ENCODE assay signal across 8 cellular contexts in the genomic region with DNA sequence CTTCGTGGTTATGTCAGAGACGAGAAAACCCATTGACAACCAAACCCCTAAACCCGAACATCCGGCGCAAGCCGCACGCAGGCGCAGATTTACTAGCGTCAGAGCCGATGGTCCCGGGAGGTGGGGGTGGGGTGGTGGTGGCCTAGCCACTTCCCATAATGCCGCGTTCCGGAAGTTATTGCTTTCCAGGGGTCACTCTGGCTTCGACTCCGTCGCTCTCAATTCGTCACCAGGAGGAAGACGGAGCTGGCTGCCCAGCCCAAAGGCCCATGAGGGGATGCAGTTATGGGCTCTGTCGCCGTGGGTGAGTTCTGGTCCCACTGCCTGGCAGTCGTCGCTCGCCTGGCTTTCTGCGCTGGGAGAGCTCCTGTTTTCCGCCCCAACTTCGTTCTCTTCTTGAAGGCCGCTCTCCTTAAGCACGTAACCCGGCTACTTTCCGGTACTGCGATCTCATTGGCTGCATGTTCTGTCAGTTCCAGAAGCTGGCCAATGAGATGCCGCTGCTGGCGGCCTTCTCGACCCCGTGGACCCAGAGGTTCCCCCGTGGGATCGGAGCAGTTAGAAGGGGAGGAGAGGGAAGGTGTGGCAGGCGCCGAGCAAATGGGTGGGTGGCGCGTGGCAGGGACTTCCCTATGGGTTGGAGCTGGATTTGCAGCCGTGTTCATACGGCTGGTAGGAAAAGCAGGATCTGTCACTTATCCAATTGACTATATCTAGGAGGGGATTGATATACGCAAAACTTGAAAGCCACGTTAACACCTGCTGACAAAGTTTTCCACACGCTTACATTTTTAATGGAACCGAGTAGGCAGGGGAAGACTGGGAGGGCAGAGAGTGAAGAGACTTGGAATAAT. TPM values are rescaled to one million over a fixed set of nuclear protein-coding genes. Genes with fewer than 3 reads are reported as not detected.
DNase-seq lines count a peak whose midpoint lies in the region; ATAC-seq and TF ChIP-seq lines count a peak whose summit lies in the region.

A gene (plus strand): TSS at position 195 of the 854 bp plus-strand sequence. CDS start 3,246 bp downstream, outside the sequence.

- peak within 1 kb of the TSS; percentile 96 to 99 (median 98) for H3K27ac ChIP-seq in spleen

- H3K9me3 ChIP-seq in spleen: no peaks in the 10 kb centered on the region

- ATAC-seq in GM19023 (IDR thresholded peaks at IDR 0.05; ENCODE audit: unreplicated experiment) (peak; percentile 99), HG03280 (IDR thresholded peaks at IDR 0.05; ENCODE audit: unreplicated experiment) (peak; percentile 97)

- peaks cover 0 to 18% (median 12%) of the 10 kb centered on the region in 6 donors for H3K36me3 ChIP-seq in spleen

- DNase-seq in AG08396 (ENCODE audit: low spot score) (peak; percentile 98), NCI-H345 treated with DMSO at 0.1 percent for 48 hours (lab: John Stamatoyannopoulos, UW; ENCODE audit: unreplicated experiment) (peak; percentile 96), inferior parietal cortex (ENCODE audit: extremely low spot score) (peak; percentile 98), spleen (peak; percentile 96)
- peak; percentile 84 to 94 (median 90) for DNase-seq in activated CD4-positive, CD25-positive, alpha-beta regulatory T cell (lab: John Stamatoyannopoulos, UW)
- DNase-seq in central memory CD4-positive, alpha-beta T cell: peak; percentile 95

- no peaks in the 10 kb centered on the region for H3K27me3 ChIP-seq in spleen (replicated peaks in 1 of 7)

- peak in 1 of 3 donors; percentile 3 for TF ChIP-seq POLR2A in spleen (IDR thresholded peaks at IDR 0.05)

- WGBS in spleen, 5 donors: 0% methylated on average over 41 to 48 of the region's 48 CpGs

- intact Hi-C loops in spleen (cut with DNase I; ENCODE audit: low total_unique reads): no loop called here

- peak in 6 of 11 experiments; percentile 7 to 46 (median 39) for TF ChIP-seq CTCF in spleen (IDR thresholded peaks at IDR 0.05 in 8 of 11, conservative IDR thresholded peaks at IDR 0.05 in 3 of 11)

- H3K4me1 ChIP-seq in spleen: peaks cover 11 to 74% (median 45%) of the 10 kb centered on the region in 6 donors

- H3K4me3 ChIP-seq in spleen: peak within 1 kb of the TSS; percentile 53 to 78 (median 60)

RNA-seq across cellular contexts. Expression of the gene that starts here (rescaled TPM):
- 10 to 100 TPM; 31.7 to 40.9 (median 39.0) TPM for total RNA-seq in spleen
- polyA plus RNA-seq in spleen: 10 to 100 TPM; 17.2 to 22.7 (median 22.7) TPM

Comparison
In these comparisons a context has a peak if more than half of its experiments do, and no peak if none do; other contexts are left out.
1. Peak in every context shown above with its lines: DNase-seq, ATAC-seq, H3K4me3 ChIP-seq and H3K27ac ChIP-seq.